11 cellular contexts compared by ENCODE assay signal in genomic region chr3:159978353-159978752, GRCh38.
DNase-seq lines count a peak whose midpoint lies in the region; ATAC-seq lines count a peak whose summit lies in the region.
"Had no signal": no experiment of that assay in that cellular context is flagged by ENCODE, and none has a peak within 500 bp of the region (broad histone marks: within the 10 kb centered on the region; RNA-seq: fewer than 3 reads in every experiment).

No MANE protein-coding gene starts in this region.

- no peaks in the 10 kb centered on the region for H3K36me3 ChIP-seq in stomach smooth muscle (ENCODE audit: control insufficient read depth in 2 of 2, insufficient read depth in 2 of 2, low read length in 2 of 2)

- H3K27ac ChIP-seq in stomach smooth muscle (ENCODE audit: low read length) = peak overlapping the region; percentile 70
- H3K27ac ChIP-seq: body of pancreas had no signal

- H3K4me1 ChIP-seq in stomach smooth muscle (ENCODE audit: control insufficient read depth, insufficient read depth, low read length) = peaks cover 3% of the 10 kb centered on the region
- H3K4me1 ChIP-seq: body of pancreas had no signal

- no peaks in the 10 kb centered on the region for H3K9me3 ChIP-seq in stomach smooth muscle (ENCODE audit: control insufficient read depth in 2 of 2, low read length in 2 of 2)
- H3K9me3 ChIP-seq: body of pancreas had no signal

- DNase-seq in NCI-H82 treated with DMSO at 0.1 percent for 48 hours (lab: John Stamatoyannopoulos, UW; ENCODE audit: unreplicated experiment) (peak; percentile 70), NCI-H1694 (lab: John Stamatoyannopoulos, UW) (no peak), NCI-H2227 treated with DMSO at 0.1 percent for 48 hours (lab: John Stamatoyannopoulos, UW) (no peak), KG1 (lab: John Stamatoyannopoulos, UW) (no peak)
- DNase-seq: body of pancreas, DND-41, NCI-H1092 treated with DMSO at 0.1 percent for 48 hours had no signal

- ATAC-seq in GM19452 (IDR thresholded peaks at IDR 0.05; ENCODE audit: unreplicated experiment) (peak; percentile 97), HG02938 (IDR thresholded peaks at IDR 0.05; ENCODE audit: unreplicated experiment) (peak; percentile 99)
- ATAC-seq: body of pancreas had no signal

- peak overlapping the region in 1 of 2 donors; percentile 38 for H3K4me3 ChIP-seq in stomach smooth muscle (ENCODE audit: low read length in 2 of 2)
- H3K4me3 ChIP-seq: body of pancreas, lung had no signal

- H3K27me3 ChIP-seq in stomach smooth muscle (ENCODE audit: control insufficient read depth in 1 of 2, insufficient read depth in 2 of 2, low read length in 2 of 2) = no peaks in the 10 kb centered on the region
- H3K27me3 ChIP-seq: body of pancreas had no signal

- H3K9ac ChIP-seq in stomach smooth muscle (ENCODE audit: low read length in 2 of 2) = peak overlapping the region; percentile 2 to 40
